ENCODE assay signal across 15 cellular contexts in the genomic region with DNA sequence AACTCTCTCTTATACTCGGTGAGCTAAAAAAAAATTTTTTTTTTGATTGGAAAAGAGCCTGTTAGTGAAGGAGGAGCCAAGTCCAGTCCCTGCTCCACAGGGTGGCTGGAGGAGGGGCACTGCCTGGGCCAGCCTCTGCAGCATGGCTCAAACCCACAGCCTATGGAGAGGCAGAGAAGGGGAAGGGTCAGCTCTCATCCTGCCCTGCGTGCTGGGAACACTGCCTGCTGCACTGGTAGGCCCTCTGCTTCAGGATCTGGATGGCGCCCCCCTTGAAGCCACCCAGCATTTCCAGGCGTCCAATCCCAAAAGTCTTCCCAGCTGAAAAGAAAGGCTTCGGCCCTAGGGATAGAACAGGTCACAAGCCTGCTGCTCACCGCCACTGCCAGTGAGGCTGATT. TPM values are rescaled to one million over a fixed set of nuclear protein-coding genes. Genes with fewer than 3 reads are reported as not detected.
A peak's percentile ranks its signal among the peaks of the same experiment; 100 is the strongest.
DNase-seq lines count a peak whose midpoint lies in the region; ATAC-seq, FAIRE-seq and TF ChIP-seq lines count a peak whose summit lies in the region.
"Had no signal": no experiment of that assay in that cellular context is flagged by ENCODE, and none has a peak within 500 bp of the region (broad histone marks: within the 10 kb centered on the region; RNA-seq: fewer than 3 reads in every experiment).

No MANE protein-coding gene starts in this region.

- no peaks in the 10 kb centered on the region for H3K27me3 Mint-ChIP-seq in type B pancreatic cell

- no peak overlapping the region for H3K27ac ChIP-seq in H1 (ENCODE audit: low read depth, low read length)
- H3K27ac ChIP-seq: C4-2B, PC-9 had no signal

- TF ChIP-seq POLR2A in H1 (IDR thresholded peaks at IDR 0.05; ENCODE audit: control extremely low read depth in 1 of 2, low read depth in 2 of 2, low read length in 2 of 2) = no peak

- H2AK5ac ChIP-seq in H1 (ENCODE audit: low read depth, low read length) = no peak overlapping the region; the same call in 1 of the 2 replicates

- H3K4me3 ChIP-seq in NT2/D1 (ENCODE audit: insufficient read length, low read depth) (no peak overlapping the region), H1 (ENCODE audit: extremely low read depth in 1 of 4, insufficient read depth in 2 of 4, low read depth in 3 of 4, low read length in 4 of 4) (no peak overlapping the region)
- H3K4me3 ChIP-seq: K562, PC-9 had no signal

- no peak for ATAC-seq in sciatic nerve
- no peak for ATAC-seq in GM19395 (IDR thresholded peaks at IDR 0.05; ENCODE audit: unreplicated experiment)

- H3K36me3 Mint-ChIP-seq in type B pancreatic cell = no peaks in the 10 kb centered on the region

- no peak overlapping the region for H3K23ac ChIP-seq in H1 (ENCODE audit: insufficient read length)

- CTCF ChIA-PET in H1 (lab: Charles Lee; ENCODE audit: partially characterized antibody) = interaction anchor here (0.8 to 6.1 kb wide), 14 partner anchors 14 to 96 kb away, joined by 3 to 41 read pairs (median 4); no protein-coding TSS in a partner anchor

- no peak overlapping the region for H3K4me3 Mint-ChIP-seq in type B pancreatic cell

- no peak overlapping the region for H2BK20ac ChIP-seq in H1 (ENCODE audit: low read length)

- H3K4me1 Mint-ChIP-seq in type B pancreatic cell (ENCODE audit: unreplicated experiment) = peaks cover 31% of the 10 kb centered on the region

- FAIRE-seq in H1 (lab: Jason Lieb, UNC) = peak; percentile 24
- FAIRE-seq: K562 had no signal

- H2AFZ ChIP-seq in H1 (ENCODE audit: low read length) = no peak overlapping the region
- H2AFZ ChIP-seq: PC-9 had no signal

- H3K9ac ChIP-seq in NT2/D1 (ENCODE audit: insufficient read length, low read depth) (peak overlapping the region; percentile 24), H1 (replicated peaks in 1 of 4; ENCODE audit: extremely low read depth in 1 of 4, low read depth in 3 of 4, low read length in 3 of 4) (no peak overlapping the region)

- H3K9me3 Mint-ChIP-seq in type B pancreatic cell = no peaks in the 10 kb centered on the region

- POLR2A ChIA-PET in H1 (lab: Charles Lee; ENCODE audit: partially characterized antibody) = interaction anchor here (0.7 to 1.5 kb wide), 6 partner anchors 12 to 97 kb away, joined by 3 to 5 read pairs (median 3); no protein-coding TSS in a partner anchor

- H3K79me1 ChIP-seq in H1 (ENCODE audit: low read depth, low read length) = no peaks in the 10 kb centered on the region; the same call in 1 of the 2 replicates

- H4K91ac ChIP-seq in H1 (replicated peaks; ENCODE audit: insufficient read length, low read length) = peak overlapping the region; percentile 12

- H2BK15ac ChIP-seq in H1 (ENCODE audit: low read length) = peak overlapping the region; percentile 74; the same call in 1 of the 2 replicates

- H3K79me2 ChIP-seq in H1 (ENCODE audit: control insufficient read depth in 1 of 2, insufficient read depth in 2 of 2, low read length in 2 of 2) = no peaks in the 10 kb centered on the region

- H3K36me3 ChIP-seq in NT2/D1 (ENCODE audit: insufficient read depth, insufficient read length, low read length) (no peaks in the 10 kb centered on the region), H1 (ENCODE audit: control insufficient read depth in 2 of 4, insufficient read depth in 4 of 4, low read length in 3 of 4) (no peaks in the 10 kb centered on the region)

- H3K4me1 ChIP-seq in NT2/D1 (ENCODE audit: insufficient read depth, insufficient read length) (peaks cover 27% of the 10 kb centered on the region), H1 (replicated peaks in 1 of 4; ENCODE audit: control insufficient read depth in 3 of 4, insufficient read depth in 4 of 4, low read length in 3 of 4) (peaks cover 0 to 30% (median 17%) of the 10 kb centered on the region in 4 experiments; a peak in 6 of 7 replicates)

- H3K27me3 ChIP-seq in NT2/D1 (ENCODE audit: insufficient read depth, insufficient read length) (no peaks in the 10 kb centered on the region), H1 (replicated peaks in 1 of 4; ENCODE audit: control insufficient read depth in 3 of 4, extremely low read depth in 1 of 4, insufficient read depth in 3 of 4, low read length in 3 of 4) (no peaks in the 10 kb centered on the region)

- H2BK12ac ChIP-seq in H1 (ENCODE audit: low read depth, low read length) = no peak overlapping the region

- H4K5ac ChIP-seq in H1 (ENCODE audit: insufficient read length, low read depth, low read length) = peak overlapping the region; percentile 6

- no peak overlapping the region for H3K4me2 ChIP-seq in H1 (ENCODE audit: insufficient read depth in 1 of 2, low read depth in 2 of 2, low read length in 2 of 2)
- H3K4me2 ChIP-seq: PC-9 had no signal

- H3K18ac ChIP-seq in H1 (ENCODE audit: extremely low read depth, low read length) = no peak overlapping the region

- peak; percentile 18 for DNase-seq in NT2/D1 (ENCODE audit: low read depth, low spot score)
- DNase-seq in H1 (ENCODE audit: low read depth in 1 of 2, low spot score in 2 of 2) = peak in 1 of 2 experiments; percentile 67
- DNase-seq in iPS-NIHi7 (ENCODE audit: extremely low spot score) = peak; percentile 83
- DNase-seq in type B pancreatic cell (ENCODE audit: extremely low spot score, unreplicated experiment) = no peak
- no peak for DNase-seq in sciatic nerve (ENCODE audit: low spot score)
- DNase-seq in Kasumi-1 (lab: John Stamatoyannopoulos, UW) = no peak
- DNase-seq: EL, MV-4-11, NCI-H1436, NCI-H2081, NCI-H82, PC-9 had no signal

- no peak overlapping the region for H3K56ac ChIP-seq in H1 (replicated peaks; ENCODE audit: insufficient read length, low read depth, low read length)

- intact Hi-C loops in sciatic nerve (cut with DNase I) = loop anchor here (5.0 kb wide), 1 partner anchor 193 kb away; no protein-coding TSS in a partner anchor

- H3K27ac Mint-ChIP-seq in type B pancreatic cell = peak overlapping the region; percentile 51

- TF ChIP-seq EP300 in H1 (IDR thresholded peaks at IDR 0.05; ENCODE audit: borderline replicate concordance in 1 of 2, low read depth in 2 of 2, low read length in 2 of 2) = no peak

- H3K4ac ChIP-seq in H1 (replicated peaks; ENCODE audit: insufficient read length, low read depth, low read length) = no peak overlapping the region

- no peak for TF ChIP-seq RAD21 in H1 (IDR thresholded peaks at IDR 0.05 in 1 of 2, conservative IDR thresholded peaks at IDR 0.05 in 1 of 2; ENCODE audit: low read depth in 2 of 2, low read length in 2 of 2)

- H3K14ac ChIP-seq in H1 (ENCODE audit: insufficient read length) = no peak overlapping the region

- TF ChIP-seq CTCF in H1 (IDR thresholded peaks at IDR 0.05; ENCODE audit: control extremely low read depth in 1 of 3, insufficient read depth in 1 of 3, low read depth in 1 of 3, low read length in 3 of 3) (no peak), type B pancreatic cell (conservative IDR thresholded peaks at IDR 0.05) (no peak)

- no peak overlapping the region for H4K8ac ChIP-seq in H1 (ENCODE audit: extremely low read depth, insufficient read depth, low read length)

- H3K9me3 ChIP-seq in NT2/D1 (ENCODE audit: insufficient read depth, low read length) = no peaks in the 10 kb centered on the region
- H3K9me3 ChIP-seq in H1 (ENCODE audit: insufficient read depth in 2 of 2, low read depth in 1 of 2, low read length in 1 of 2) = no peaks in the 10 kb centered on the region

- H2BK5ac ChIP-seq in H1 (ENCODE audit: low read depth, low read length) = 0 out of 2 replicates have a peak overlapping the region, but pooled peaks have one; percentile 56

- H4K20me1 ChIP-seq in H1 (replicated peaks in 1 of 2; ENCODE audit: control insufficient read depth in 1 of 2, insufficient read depth in 2 of 2, low read length in 2 of 2) = no peaks in the 10 kb centered on the region

- no peaks in the 10 kb centered on the region for H3K23me2 ChIP-seq in H1 (ENCODE audit: low read depth, low read length)

- H2BK120ac ChIP-seq in H1 (replicated peaks; ENCODE audit: low read depth, low read length) = no peak overlapping the region

- 60% methylated on average over 6 of the region's 6 CpGs; no CpG with 5 or more reads in 1 of the 2 experiments for WGBS in H1 (ENCODE audit: extremely low coverage in 1 of 2, insufficient coverage in 1 of 2, insufficient read length in 1 of 2, insufficient replicate concordance in 2 of 2, low coverage in 1 of 2, low lambda C conversion rate in 2 of 2, missing lambda C conversion rate in 1 of 2), 2 experiments

TF ChIP-seq in H1, 55 proteins besides CTCF, POLR2A, EP300 and RAD21:
- TF ChIP-seq BCL11A (IDR thresholded peaks at IDR 0.05; ENCODE audit: low read depth in 2 of 2, low read length in 2 of 2) = no peak
- no peak for TF ChIP-seq SP2 (IDR thresholded peaks at IDR 0.05; ENCODE audit: low read length)
- TF ChIP-seq SAP30 (IDR thresholded peaks at IDR 0.05; ENCODE audit: insufficient read depth, insufficient replicate concordance, low read length) = no peak
- TF ChIP-seq SUZ12 (IDR thresholded peaks at IDR 0.05; ENCODE audit: low read length) = no peak
- TF ChIP-seq, protein P1, sequence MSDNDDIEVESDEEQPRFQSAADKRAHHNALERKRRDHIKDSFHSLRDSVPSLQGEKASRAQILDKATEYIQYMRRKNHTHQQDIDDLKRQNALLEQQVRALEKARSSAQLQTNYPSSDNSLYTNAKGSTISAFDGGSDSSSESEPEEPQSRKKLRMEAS (IDR thresholded peaks at IDR 0.05) = peak; percentile 46; the same call in 1 of the 2 replicates

RNA-seq across cellular contexts. Expression of a gene that starts 48.8 kb away (rescaled TPM):
- 14.0 and 14.1 TPM in 2 replicates for total RNA-seq in H1 (2021; fragmentation: NEBNext Ultra II Directional; extraction: Animal tissue kit (Norgen Biotek cat#: 25700))
- 24.9 and 25.0 TPM in 2 replicates for polyA plus RNA-seq in H1 (2011; rRNA removed)
- 14.3 TPM for polyA plus RNA-seq in H1 (2011; cell fraction: cytosol; rRNA removed)
- 43.9 TPM for polyA plus RNA-seq in H1 (2011; cell fraction: nucleus; rRNA removed)
- polyA plus RNA-seq in H1 (2012, experiment 1 of 2) = 16.0 to 28.5 TPM (median 22.8 TPM) in 4 replicates
- polyA plus RNA-seq in H1 (2012, experiment 2 of 2) = 13.3 TPM
- 16.1 TPM for polyA plus RNA-seq in H1 (2013, experiment 1 of 2)
- 13.8 TPM for polyA plus RNA-seq in H1 (2013, experiment 2 of 2)
- polyA minus RNA-seq in H1 (2011; rRNA and poly(A)+ RNA removed) = 16.8 and 18.9 TPM in 2 replicates
- polyA minus RNA-seq in H1 (2011; cell fraction: cytosol; rRNA and poly(A)+ RNA removed) = 14.2 TPM
- polyA minus RNA-seq in H1 (2011; cell fraction: nucleus; rRNA and poly(A)+ RNA removed) = 9.4 TPM
- 7.8 and 19.4 TPM in 2 replicates for total RNA-seq in type B pancreatic cell (ENCODE audit: low replicate concordance)
- total RNA-seq in sciatic nerve = 1.8 TPM
- total RNA-seq: PC-9 had no signal

Comparison
In these comparisons a context has a peak if more than half of its experiments do, and no peak if none do; other contexts are left out.
1. DNase-seq: peak in NT2/D1 (single experiment) and iPS-NIHi7 (single experiment); none in type B pancreatic cell (single experiment), sciatic nerve (single experiment) and Kasumi-1 (0 of 2).